In genomic region chr15:50685191-50685975, GRCh38 we compare ENCODE assay signal across 8 cellular contexts. TPM values are rescaled to one million over a fixed set of nuclear protein-coding genes. Genes with fewer than 3 reads are reported as not detected.
A peak's percentile ranks its signal among the peaks of the same experiment; 100 is the strongest.
DNase-seq lines count a peak whose midpoint lies in the region; ATAC-seq and TF ChIP-seq lines count a peak whose summit lies in the region.

No MANE protein-coding gene starts in this region.

- CTCF ChIA-PET in A673 (lab: Charles Lee), result interaction anchor here (1.0 kb wide), 1 partner anchor 222 kb away, joined by 3 read pairs; no protein-coding TSS in a partner anchor

- POLR2A ChIA-PET in A673 (lab: Charles Lee; ENCODE audit: low non-redundant PET), result interaction anchor here (0.7 kb wide), 1 partner anchor 14 kb away, joined by 3 read pairs; no protein-coding TSS in a partner anchor

- ATAC-seq in memory B cell (ENCODE audit: low read depth) (no peak), aorta (ENCODE audit: low FRiP score) (no peak)

- no peak for TF ChIP-seq POLR2A in breast epithelium (IDR thresholded peaks at IDR 0.05)

- intact Hi-C loops in A673 (cut with micrococcal nuclease; ENCODE audit: unreplicated experiment) (no loop called here), breast epithelium (cut with DNase I; ENCODE audit: low total_unique reads) (loop anchor here (10.0 kb wide), 1 partner anchor 219 kb away; the partner anchor contains the start of gene AP4E1), aorta (cut with DNase I) (loop anchor here in 1 of 2 donors (5.0 to 10.0 kb wide), 2 partner anchors 82 to 331 kb away; partner anchors contain the start of genes GABPB1 and SPPL2A)

- H3K36me3 ChIP-seq in A673 (ENCODE audit: insufficient read depth, low read length, poor library complexity, severe bottlenecking) (peaks cover 13% of the 10 kb centered on the region), HUES6 (ENCODE audit: control insufficient read depth, insufficient read depth, low read length) (no peaks in the 10 kb centered on the region), breast epithelium (no peaks in the 10 kb centered on the region), aorta (ENCODE audit: control insufficient read depth in 1 of 2, insufficient read depth in 2 of 2, low read length in 1 of 2) (no peaks in the 10 kb centered on the region)

- peaks cover 6% of the 10 kb centered on the region for H3K36me3 Mint-ChIP-seq in memory B cell

- H3K9me3 ChIP-seq in A673 (ENCODE audit: low read depth, low read length, poor library complexity, severe bottlenecking), result no peaks in the 10 kb centered on the region
- H3K9me3 ChIP-seq in HUES6 (ENCODE audit: control insufficient read depth, insufficient read depth, low read depth, low read length), result no peaks in the 10 kb centered on the region
- no peaks in the 10 kb centered on the region for H3K9me3 ChIP-seq in breast epithelium
- H3K9me3 ChIP-seq in aorta (ENCODE audit: control insufficient read depth, low read length), result no peaks in the 10 kb centered on the region

- peak overlapping the region; percentile 79 for H3K27ac ChIP-seq in A673 (ENCODE audit: low read depth, low read length, poor library complexity, severe bottlenecking)
- peak overlapping the region; percentile 74; the same call in 1 of the 2 replicates for H3K27ac ChIP-seq in HUES6 (ENCODE audit: low read depth, low read length)
- H3K27ac ChIP-seq in breast epithelium, result peak overlapping the region; percentile 96
- H3K27ac ChIP-seq in aorta (ENCODE audit: low read depth in 1 of 2, low read length in 2 of 2), result peak overlapping the region in 1 of 2 donors; percentile 89

- no peaks in the 10 kb centered on the region for H3K27me3 Mint-ChIP-seq in memory B cell

- H3K4me1 ChIP-seq in A673 (ENCODE audit: insufficient read depth, low read length, poor library complexity, severe bottlenecking) (peaks cover 10% of the 10 kb centered on the region), HUES6 (ENCODE audit: control insufficient read depth, insufficient read depth, low read length) (peaks cover 7% of the 10 kb centered on the region; the same call in 1 of the 2 replicates), breast epithelium (peaks cover 0 to 3% of the 10 kb centered on the region in 2 donors), aorta (ENCODE audit: control insufficient read depth in 1 of 2, insufficient read depth in 2 of 2, low read length in 2 of 2) (no peaks in the 10 kb centered on the region)

- peaks cover 30% of the 10 kb centered on the region for H3K4me1 Mint-ChIP-seq in memory B cell

- H3K9me3 Mint-ChIP-seq in memory B cell, result no peaks in the 10 kb centered on the region

- peak overlapping the region; percentile 98 for H3K4me3 ChIP-seq in A673 (ENCODE audit: low read depth, low read length, poor library complexity, severe bottlenecking)
- H3K4me3 ChIP-seq in HUES6 (ENCODE audit: low read depth, low read length), result peak overlapping the region; percentile 73
- peak overlapping the region; percentile 80 to 88 (median 81) for H3K4me3 ChIP-seq in breast epithelium
- H3K4me3 ChIP-seq in aorta (ENCODE audit: low read length in 2 of 2), result peak overlapping the region; percentile 80 to 85

- H3K27me3 ChIP-seq in A673 (replicated peaks; ENCODE audit: insufficient read depth, low read depth, low read length, poor library complexity) (no peaks in the 10 kb centered on the region), HUES6 (ENCODE audit: control insufficient read depth, insufficient read depth, low read length) (no peaks in the 10 kb centered on the region), breast epithelium (no peaks in the 10 kb centered on the region), aorta (ENCODE audit: control insufficient read depth in 1 of 2, insufficient read depth in 2 of 2, low read length in 1 of 2) (no peaks in the 10 kb centered on the region)

- peak overlapping the region; percentile 99 for H3K27ac Mint-ChIP-seq in memory B cell

- DNase-seq in A673 (ENCODE audit: low spot score) (no peak), breast epithelium (ENCODE audit: low spot score in 2 of 2) (no peak), memory B cell (ENCODE audit: low spot score in 2 of 2) (no peak), aorta (no peak), cortex of kidney (lab: John Stamatoyannopoulos, UW) (no peak), NCI-H1092 (lab: John Stamatoyannopoulos, UW) (no peak), epidermal melanocyte (ENCODE audit: insufficient read length, low spot score) (no peak)

- H3K9ac ChIP-seq in HUES6 (ENCODE audit: low read length), result peak overlapping the region; percentile 89

- WGBS in aorta, 2 donors, result 50 to 54% methylated on average over 22 of the region's 22 CpGs

- BruUV-seq in A673 (replicated peaks; lab: Mats Ljungman, UMichigan), result TSS peak; percentile 61

- H3K4me3 Mint-ChIP-seq in memory B cell, result peak overlapping the region; percentile 98

- TF ChIP-seq CTCF in A673 (conservative IDR thresholded peaks at IDR 0.05; ENCODE audit: low read depth, low read length) (no peak), breast epithelium (IDR thresholded peaks at IDR 0.05) (no peak)

RNA-seq across cellular contexts. Expression of gene TRPM7, which starts 1.2 kb away (rescaled TPM):
- 41.7 and 49.6 TPM in 2 replicates for total RNA-seq in A673 (2021)
- total RNA-seq in breast epithelium, result 10 to 100 TPM; 44.0 to 94.4 (median 66.2) TPM
- 10 to 100 TPM; 41.0 to 57.1 TPM for total RNA-seq in aorta
- polyA plus RNA-seq in aorta, result 10 to 100 TPM; 11.4 to 20.5 TPM
